ENCODE assay signal across 21 cellular contexts in the genomic region with DNA sequence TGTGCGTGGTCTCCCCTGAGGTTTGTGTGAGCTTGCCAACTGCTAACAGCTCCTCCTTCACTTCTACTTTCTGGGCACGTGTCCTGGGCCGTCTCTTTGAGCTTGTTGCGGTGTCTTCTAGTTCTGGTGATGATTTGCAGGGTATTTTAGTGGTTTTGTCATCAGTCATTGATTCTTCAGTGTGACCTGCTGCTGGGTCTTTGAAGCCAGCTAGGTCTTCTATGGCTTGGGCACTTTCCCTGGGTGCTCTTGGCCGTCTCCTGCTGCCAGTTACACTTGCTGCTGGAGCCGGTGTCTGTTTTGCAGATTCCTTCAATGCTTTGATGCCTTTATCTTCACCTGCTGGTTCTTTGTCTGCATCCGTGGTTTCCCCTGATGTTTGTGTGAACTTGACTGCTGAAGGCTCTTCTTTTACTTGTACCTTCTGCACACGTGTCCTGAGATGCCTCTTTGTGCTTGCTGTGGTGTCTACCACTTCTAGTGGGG. TPM values are rescaled to one million over a fixed set of nuclear protein-coding genes. Genes with fewer than 3 reads are reported as not detected.
A peak's percentile ranks its signal among the peaks of the same experiment; 100 is the strongest.
DNase-seq lines count a peak whose midpoint lies in the region; ATAC-seq lines count a peak whose summit lies in the region.
"Had no signal": no experiment of that assay in that cellular context is flagged by ENCODE, and none has a peak within 500 bp of the region (broad histone marks: within the 10 kb centered on the region; RNA-seq: fewer than 3 reads in every experiment).

No MANE protein-coding gene starts in this region.

- peak; percentile 81 to 84 for ATAC-seq in activated T-cell treated with anti-CD3 and anti-CD28 coated beads, Interleukin-2, amount 50 U/mL, for 4 hours
- ATAC-seq in HG03565 (IDR thresholded peaks at IDR 0.05; ENCODE audit: unreplicated experiment): no peak
- ATAC-seq: PC-3 had no signal

- H3K36me3 Mint-ChIP-seq in activated CD4-positive, alpha-beta T cell treated with anti-CD3 and anti-CD28 coated beads, Interleukin-2, amount 10 ng/mL, durations not matched to agents 7 days and 5 days (ENCODE audit: low read depth): peaks cover 48% of the 10 kb centered on the region
- no peaks in the 10 kb centered on the region for H3K36me3 Mint-ChIP-seq in activated T-cell treated with anti-CD3 and anti-CD28 coated beads, Interleukin-2, amount 50 U/mL, for 4 hours (ENCODE audit: insufficient read depth)
- H3K36me3 Mint-ChIP-seq in immature natural killer cell: peaks cover 0 to 3% (median 3%) of the 10 kb centered on the region in 3 donors

- H3K4me3 Mint-ChIP-seq in activated CD4-positive, alpha-beta T cell treated with anti-CD3 and anti-CD28 coated beads, Interleukin-2, amount 10 ng/mL, durations not matched to agents 7 days and 5 days: peak overlapping the region; percentile 3
- H3K4me3 Mint-ChIP-seq in activated T-cell treated with anti-CD3 and anti-CD28 coated beads, Interleukin-2, amount 50 U/mL, for 4 hours: no peak overlapping the region
- peak overlapping the region; percentile 1 to 43 (median 3) for H3K4me3 Mint-ChIP-seq in immature natural killer cell

- H3K27me3 Mint-ChIP-seq in activated CD4-positive, alpha-beta T cell treated with anti-CD3 and anti-CD28 coated beads, Interleukin-2, amount 10 ng/mL, durations not matched to agents 7 days and 5 days: no peaks in the 10 kb centered on the region
- H3K27me3 Mint-ChIP-seq in activated T-cell treated with anti-CD3 and anti-CD28 coated beads, Interleukin-2, amount 50 U/mL, for 4 hours (ENCODE audit: low read depth): no peaks in the 10 kb centered on the region
- H3K27me3 Mint-ChIP-seq in immature natural killer cell (ENCODE audit: low read depth in 3 of 3): peaks cover 1 to 3% (median 2%) of the 10 kb centered on the region in 3 donors

- CTCF ChIA-PET in activated CD4-positive, alpha-beta T cell treated with anti-CD3 and anti-CD28 coated beads, Interleukin-2, amount 10 ng/mL, durations not matched to agents 7 days and 5 days (lab: Charles Lee): interaction anchor here (1.2 to 3.1 kb wide), 3 partner anchors 10 to 23 kb away, joined by 3 to 19 read pairs (median 5); partner anchors contain the start of gene MKI67

- peaks cover 21% of the 10 kb centered on the region for H3K4me1 Mint-ChIP-seq in activated CD4-positive, alpha-beta T cell treated with anti-CD3 and anti-CD28 coated beads, Interleukin-2, amount 10 ng/mL, durations not matched to agents 7 days and 5 days
- H3K4me1 Mint-ChIP-seq in activated T-cell treated with anti-CD3 and anti-CD28 coated beads, Interleukin-2, amount 50 U/mL, for 4 hours (ENCODE audit: low read depth): peaks cover 32% of the 10 kb centered on the region
- H3K4me1 Mint-ChIP-seq in immature natural killer cell: peaks cover 12 to 35% of the 10 kb centered on the region in 2 donors

- peak; percentile 39 for DNase-seq in activated CD4-positive, alpha-beta T cell treated with anti-CD3 and anti-CD28 coated beads, Interleukin-2, amount 10 ng/mL, durations not matched to agents 7 days and 5 days
- no peak for DNase-seq in activated CD4-positive, alpha-beta T cell treated with anti-CD3 and anti-CD28 coated beads, Interleukin-2, amount 50 U/mL, for 1 hour
- peak; percentile 84 for DNase-seq in Jurkat, Clone E6-1 (ENCODE audit: low read depth, low spot score)
- DNase-seq in activated T-cell treated with anti-CD3 and anti-CD28 coated beads, Interleukin-2, amount 50 U/mL, for 4 hours: no peak
- DNase-seq in immature natural killer cell (peak; percentile 58 to 65 (median 63)), G401 (ENCODE audit: low spot score) (no peak), cortex of kidney (lab: John Stamatoyannopoulos, UW) (no peak)
- DNase-seq: activated CD4-positive, CD25-positive, alpha-beta regulatory T cell; BE2C; DMS153; left ventricle myocardium superior; NCI-H1694 treated with DMSO at 0.1 percent for 48 hours; NCI-H82; PC-3; SJCRH30; stimulated activated CD4-positive, alpha-beta T cell treated with anti-CD3 and anti-CD28 coated beads, Interleukin-4, amount 100 ng/mL, for 24 hours; substantia nigra; T-helper 9 cell had no signal

- peak overlapping the region; percentile 84 for H3K27ac Mint-ChIP-seq in activated CD4-positive, alpha-beta T cell treated with anti-CD3 and anti-CD28 coated beads, Interleukin-2, amount 10 ng/mL, durations not matched to agents 7 days and 5 days
- H3K27ac Mint-ChIP-seq in immature natural killer cell: peak overlapping the region in 5 of 6 donors; percentile 2 to 41 (median 28)

- H3K9me3 Mint-ChIP-seq in activated CD4-positive, alpha-beta T cell treated with anti-CD3 and anti-CD28 coated beads, Interleukin-2, amount 10 ng/mL, durations not matched to agents 7 days and 5 days: no peaks in the 10 kb centered on the region
- H3K9me3 Mint-ChIP-seq in activated T-cell treated with anti-CD3 and anti-CD28 coated beads, Interleukin-2, amount 50 U/mL, for 4 hours: no peaks in the 10 kb centered on the region
- peaks cover 0 to 1% (median 0%) of the 10 kb centered on the region in 6 donors for H3K9me3 Mint-ChIP-seq in immature natural killer cell

- in situ Hi-C loops in G401 (cut with HindIII; ENCODE audit: low sequenced_read_pairs): no loop called here

- H3K4me3 ChIP-seq in Jurkat, Clone E6-1 (ENCODE audit: low read length): no peak overlapping the region
- H3K4me3 ChIP-seq: HAP-1, SJCRH30, smooth muscle cell had no signal

- POLR2A ChIA-PET in activated CD4-positive, alpha-beta T cell treated with anti-CD3 and anti-CD28 coated beads, Interleukin-2, amount 10 ng/mL, durations not matched to agents 7 days and 5 days (lab: Charles Lee): no interaction called here

RNA-seq across cellular contexts. Expression of gene MKI67, which starts 23.0 kb away (rescaled TPM):
- 100 to 1,000 TPM; 328 to 345 TPM for total RNA-seq in activated CD4-positive, alpha-beta T cell treated with anti-CD3 and anti-CD28 coated beads, Interleukin-2, amount 10 ng/mL, durations not matched to agents 7 days and 5 days
- 52.6 TPM for polyA plus RNA-seq in Jurkat, Clone E6-1 (2012; ENCODE audit: insufficient read depth, insufficient read length)
- 1 to 10 TPM; 5.4 to 5.7 (median 5.4) TPM for total RNA-seq in activated T-cell treated with anti-CD3 and anti-CD28 coated beads, Interleukin-2, amount 50 U/mL, for 4 hours
- polyA plus RNA-seq in immature natural killer cell: 1 to 10 TPM in 1 of 3 donors, under 1 TPM in 1, not detected in 1; 0.10 to 1.2 TPM
- 9.2 and 13.8 TPM in 2 replicates for total RNA-seq in G401 (2014; rRNA removed; shearing (Covaris generic))

Comparison
In these comparisons a context has a peak if more than half of its experiments do, and no peak if none do; other contexts are left out.
1. DNase-seq: peak in activated CD4-positive, alpha-beta T cell treated with anti-CD3 and anti-CD28 coated beads, Interleukin-2, amount 10 ng/mL, durations not matched to agents 7 days and 5 days (single experiment), Jurkat, Clone E6-1 (single experiment) and immature natural killer cell (3 of 3); none in activated CD4-positive, alpha-beta T cell treated with anti-CD3 and anti-CD28 coated beads, Interleukin-2, amount 50 U/mL, for 1 hour (single experiment), activated T-cell treated with anti-CD3 and anti-CD28 coated beads, Interleukin-2, amount 50 U/mL, for 4 hours (single experiment), G401 (single experiment) and cortex of kidney (single experiment).
2. RNA of gene MKI67, which starts 23.0 kb away (total RNA-seq): 328 to 345 TPM in activated CD4-positive, alpha-beta T cell treated with anti-CD3 and anti-CD28 coated beads, Interleukin-2, amount 10 ng/mL, durations not matched to agents 7 days and 5 days; 9.2 to 13.8 TPM in G401 and 5.4 to 5.7 TPM in activated T-cell treated with anti-CD3 and anti-CD28 coated beads, Interleukin-2, amount 50 U/mL, for 4 hours; every median in the first group is over 10 times any median in the second.